17 cellular contexts compared by ENCODE assay signal in genomic region chr16:53672461-53672860, GRCh38. TPM values are rescaled to one million over a fixed set of nuclear protein-coding genes. Genes with fewer than 3 reads are reported as not detected.
A peak's percentile ranks its signal among the peaks of the same experiment; 100 is the strongest.
DNase-seq lines count a peak whose midpoint lies in the region; ATAC-seq and TF ChIP-seq lines count a peak whose summit lies in the region.
"Had no signal": no experiment of that assay in that cellular context is flagged by ENCODE, and none has a peak within 500 bp of the region (broad histone marks: within the 10 kb centered on the region; RNA-seq: fewer than 3 reads in every experiment).

No MANE protein-coding gene starts in this region.

- no peak for ATAC-seq in activated CD8-positive, alpha-beta T cell treated with anti-CD3 and anti-CD28 coated beads for 36 hours

- POLR2A ChIA-PET in activated CD8-positive, alpha-beta T cell treated with anti-CD3 and anti-CD28 coated beads for 36 hours (lab: Charles Lee): no interaction called here

- no peaks in the 10 kb centered on the region for H3K9me3 Mint-ChIP-seq in HFFc6
- no peaks in the 10 kb centered on the region for H3K9me3 Mint-ChIP-seq in activated CD8-positive, alpha-beta T cell treated with anti-CD3 and anti-CD28 coated beads for 36 hours
- no peaks in the 10 kb centered on the region for H3K9me3 Mint-ChIP-seq in activated T-helper 2 cell treated with anti-CD3 and anti-CD28 coated beads, Interferon-gamma antibody, Interleukin-2, Interleukin-4, amounts not matched to agents 10 μg/mL and 5 μg/mL and 100 μg/mL, durations not matched to agents 14 hours and 24 hours and 36 hours
- H3K9me3 Mint-ChIP-seq: CD4-positive, alpha-beta T cell had no signal

- intact Hi-C loops in activated CD8-positive, alpha-beta T cell treated with anti-CD3 and anti-CD28 coated beads for 36 hours (cut with micrococcal nuclease): no loop called here
- intact Hi-C loops in activated T-helper 2 cell treated with anti-CD3 and anti-CD28 coated beads, Interferon-gamma antibody, Interleukin-2, Interleukin-4, amounts not matched to agents 10 μg/mL and 5 μg/mL and 100 μg/mL, durations not matched to agents 14 hours and 24 hours and 36 hours (cut with micrococcal nuclease): no loop called here

- DNase-seq in DMS53 (lab: John Stamatoyannopoulos, UW) (peak; percentile 23), HFFc6 (no peak), amniotic epithelial cell (ENCODE audit: low read depth) (peak; percentile 39), retinal pigment epithelial cell (ENCODE audit: low read depth) (peak; percentile 13), putamen (ENCODE audit: low spot score) (no peak)
- DNase-seq in activated CD8-positive, alpha-beta T cell treated with anti-CD3 and anti-CD28 coated beads for 36 hours: no peak
- no peak for DNase-seq in activated T-helper 2 cell treated with anti-CD3 and anti-CD28 coated beads, Interferon-gamma antibody, Interleukin-2, Interleukin-4, amounts not matched to agents 10 μg/mL and 5 μg/mL and 100 μg/mL, durations not matched to agents 14 hours and 24 hours and 36 hours (ENCODE audit: low spot score)
- DNase-seq: BE2C; CD4-positive, alpha-beta T cell; KBM-7; NCI-H1436 treated with DMSO at 0.1 percent for 48 hours; NCI-H2081; NCI-H226; NCI-H748 treated with DMSO at 0.1 percent for 48 hours; SW 1271 had no signal

- peaks cover 4% of the 10 kb centered on the region for H3K4me1 Mint-ChIP-seq in HFFc6 (ENCODE audit: low read depth)
- H3K4me1 Mint-ChIP-seq in activated CD8-positive, alpha-beta T cell treated with anti-CD3 and anti-CD28 coated beads for 36 hours (ENCODE audit: low read depth): no peaks in the 10 kb centered on the region
- H3K4me1 Mint-ChIP-seq in activated T-helper 2 cell treated with anti-CD3 and anti-CD28 coated beads, Interferon-gamma antibody, Interleukin-2, Interleukin-4, amounts not matched to agents 10 μg/mL and 5 μg/mL and 100 μg/mL, durations not matched to agents 14 hours and 24 hours and 36 hours (ENCODE audit: low read depth): peaks cover 1% of the 10 kb centered on the region

- H3K27ac Mint-ChIP-seq in HFFc6: no peak overlapping the region
- no peak overlapping the region for H3K27ac Mint-ChIP-seq in activated CD8-positive, alpha-beta T cell treated with anti-CD3 and anti-CD28 coated beads for 36 hours
- H3K27ac Mint-ChIP-seq in activated T-helper 2 cell treated with anti-CD3 and anti-CD28 coated beads, Interferon-gamma antibody, Interleukin-2, Interleukin-4, amounts not matched to agents 10 μg/mL and 5 μg/mL and 100 μg/mL, durations not matched to agents 14 hours and 24 hours and 36 hours: no peak overlapping the region
- H3K27ac Mint-ChIP-seq: CD4-positive, alpha-beta T cell had no signal

- CTCF ChIA-PET in activated CD8-positive, alpha-beta T cell treated with anti-CD3 and anti-CD28 coated beads for 36 hours (lab: Charles Lee): no interaction called here

- H3K4me3 Mint-ChIP-seq in HFFc6: peak overlapping the region; percentile 13; the same call in 1 of the 2 replicates
- H3K4me3 Mint-ChIP-seq in activated CD8-positive, alpha-beta T cell treated with anti-CD3 and anti-CD28 coated beads for 36 hours: no peak overlapping the region
- no peak overlapping the region for H3K4me3 Mint-ChIP-seq in activated T-helper 2 cell treated with anti-CD3 and anti-CD28 coated beads, Interferon-gamma antibody, Interleukin-2, Interleukin-4, amounts not matched to agents 10 μg/mL and 5 μg/mL and 100 μg/mL, durations not matched to agents 14 hours and 24 hours and 36 hours (ENCODE audit: low read depth)
- H3K4me3 Mint-ChIP-seq: CD4-positive, alpha-beta T cell had no signal

- TF ChIP-seq CTCF in HFFc6 (IDR thresholded peaks at IDR 0.05) (no peak), retinal pigment epithelial cell (conservative IDR thresholded peaks at IDR 0.05; ENCODE audit: low read depth, low read length) (no peak)
- TF ChIP-seq CTCF in activated CD8-positive, alpha-beta T cell treated with anti-CD3 and anti-CD28 coated beads for 36 hours (IDR thresholded peaks at IDR 0.05): no peak

- no peak overlapping the region for H3K4me3 ChIP-seq in retinal pigment epithelial cell (ENCODE audit: low read length)
- H3K4me3 ChIP-seq: HAP-1, SJSA1 had no signal

- no peaks in the 10 kb centered on the region for H3K27me3 Mint-ChIP-seq in HFFc6 (ENCODE audit: insufficient read depth)
- no peaks in the 10 kb centered on the region for H3K27me3 Mint-ChIP-seq in activated CD8-positive, alpha-beta T cell treated with anti-CD3 and anti-CD28 coated beads for 36 hours
- H3K27me3 Mint-ChIP-seq in activated T-helper 2 cell treated with anti-CD3 and anti-CD28 coated beads, Interferon-gamma antibody, Interleukin-2, Interleukin-4, amounts not matched to agents 10 μg/mL and 5 μg/mL and 100 μg/mL, durations not matched to agents 14 hours and 24 hours and 36 hours (ENCODE audit: low read depth): no peaks in the 10 kb centered on the region
- H3K27me3 Mint-ChIP-seq: CD4-positive, alpha-beta T cell had no signal

- H3K36me3 Mint-ChIP-seq in HFFc6 (ENCODE audit: low read depth): peaks cover 5% of the 10 kb centered on the region
- H3K36me3 Mint-ChIP-seq in activated CD8-positive, alpha-beta T cell treated with anti-CD3 and anti-CD28 coated beads for 36 hours (ENCODE audit: low read depth): no peaks in the 10 kb centered on the region
- H3K36me3 Mint-ChIP-seq in activated T-helper 2 cell treated with anti-CD3 and anti-CD28 coated beads, Interferon-gamma antibody, Interleukin-2, Interleukin-4, amounts not matched to agents 10 μg/mL and 5 μg/mL and 100 μg/mL, durations not matched to agents 14 hours and 24 hours and 36 hours (ENCODE audit: low read depth): peaks cover 2% of the 10 kb centered on the region

RNA-seq across cellular contexts. Expression of gene RPGRIP1L, which starts 31.2 kb away (rescaled TPM):
- total RNA-seq in HFFc6 (2021; fragmentation: NEBNext Ultra II Directional; extraction: Animal tissue kit (Norgen Biotek cat#: 25700)): 10 to 100 TPM; 16.3 to 19.1 (median 18.4) TPM
- total RNA-seq in activated CD8-positive, alpha-beta T cell treated with anti-CD3 and anti-CD28 coated beads for 36 hours: 1 to 10 TPM; 6.0 to 6.2 TPM
- total RNA-seq in activated T-helper 2 cell treated with anti-CD3 and anti-CD28 coated beads, Interferon-gamma antibody, Interleukin-2, Interleukin-4, amounts not matched to agents 10 μg/mL and 5 μg/mL and 100 μg/mL, durations not matched to agents 14 hours and 24 hours and 36 hours: 7.7 and 9.6 TPM in 2 replicates

RNA-seq across cellular contexts. Expression of gene FTO, which starts 31.5 kb away (rescaled TPM):
- 100 to 1,000 TPM in 5 of 6 experiments, 10 to 100 TPM in 1; 93.7 to 107 (median 105) TPM for total RNA-seq in HFFc6 (2021; fragmentation: NEBNext Ultra II Directional; extraction: Animal tissue kit (Norgen Biotek cat#: 25700))
- 10 to 100 TPM; 48.6 to 53.2 TPM for total RNA-seq in activated CD8-positive, alpha-beta T cell treated with anti-CD3 and anti-CD28 coated beads for 36 hours
- 62.1 and 62.7 TPM in 2 replicates for total RNA-seq in activated T-helper 2 cell treated with anti-CD3 and anti-CD28 coated beads, Interferon-gamma antibody, Interleukin-2, Interleukin-4, amounts not matched to agents 10 μg/mL and 5 μg/mL and 100 μg/mL, durations not matched to agents 14 hours and 24 hours and 36 hours

Comparison
In these comparisons a context has a peak if more than half of its experiments do, and no peak if none do; other contexts are left out.
1. DNase-seq: peak in DMS53 (single experiment), amniotic epithelial cell (single experiment) and retinal pigment epithelial cell (single experiment); none in HFFc6 (single experiment), putamen (single experiment), activated CD8-positive, alpha-beta T cell treated with anti-CD3 and anti-CD28 coated beads for 36 hours (single experiment) and activated T-helper 2 cell treated with anti-CD3 and anti-CD28 coated beads, Interferon-gamma antibody, Interleukin-2, Interleukin-4, amounts not matched to agents 10 μg/mL and 5 μg/mL and 100 μg/mL, durations not matched to agents 14 hours and 24 hours and 36 hours (single experiment).